20 cellular contexts compared by ENCODE assay signal in the genomic region with DNA sequence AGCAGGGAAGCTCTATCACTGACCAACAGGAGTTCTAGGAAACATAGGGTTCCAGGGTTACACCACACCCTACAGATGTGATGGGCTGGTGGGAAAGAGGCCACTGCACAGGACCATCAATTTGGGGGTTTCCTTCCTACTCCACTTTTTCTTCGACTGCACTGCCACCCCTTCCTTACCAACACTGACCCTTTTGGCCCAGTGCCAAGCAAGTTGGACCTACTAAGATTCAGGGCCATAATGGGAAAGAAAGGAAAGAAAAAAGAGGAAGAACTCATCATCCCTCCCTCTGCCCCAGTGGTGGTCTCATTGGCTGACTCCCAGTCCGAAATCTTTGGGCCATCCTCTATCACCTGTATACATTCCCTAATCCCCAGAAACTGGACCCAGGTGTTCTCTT. TPM values are rescaled to one million over a fixed set of nuclear protein-coding genes. Genes with fewer than 3 reads are reported as not detected.
A peak's percentile ranks its signal among the peaks of the same experiment; 100 is the strongest.
DNase-seq lines count a peak whose midpoint lies in the region; ATAC-seq and TF ChIP-seq lines count a peak whose summit lies in the region.
"Had no signal": no experiment of that assay in that cellular context is flagged by ENCODE, and none has a peak within 500 bp of the region (broad histone marks: within the 10 kb centered on the region; RNA-seq: fewer than 3 reads in every experiment).

No MANE protein-coding gene starts in this region.

- H3K4me3 ChIP-seq in SK-N-SH (ENCODE audit: low read depth in 2 of 2, low read length in 1 of 2) (no peak overlapping the region), colonic mucosa (no peak overlapping the region), right atrium auricular region (no peak overlapping the region)
- H3K4me3 ChIP-seq: A549; BLaER1 treated with 17β-estradiol and CSF1 and Interleukin-3, amounts not matched to agents 10 nM and 100 nM had no signal

- intact Hi-C loops in colonic mucosa (cut with DNase I): no loop called here

- TF ChIP-seq CTCF in SK-N-SH (IDR thresholded peaks at IDR 0.05) (no peak), colonic mucosa (IDR thresholded peaks at IDR 0.05) (no peak), right atrium auricular region (IDR thresholded peaks at IDR 0.05) (no peak)

- H2AFZ ChIP-seq in SK-N-SH (ENCODE audit: low read depth): no peak overlapping the region

- H3K79me2 ChIP-seq in SK-N-SH (ENCODE audit: insufficient read depth): no peaks in the 10 kb centered on the region

- peaks cover 0 to 7% of the 10 kb centered on the region in 2 experiments; a peak in 1 of 4 replicates for H3K4me1 ChIP-seq in SK-N-SH (ENCODE audit: control insufficient read depth in 1 of 2, insufficient read depth in 2 of 2, low read depth in 1 of 2, low read length in 1 of 2)
- H3K4me1 ChIP-seq in colonic mucosa: peaks cover 10% of the 10 kb centered on the region
- no peaks in the 10 kb centered on the region for H3K4me1 ChIP-seq in right atrium auricular region

- H3K36me3 ChIP-seq in SK-N-SH (replicated peaks in 1 of 2; ENCODE audit: control insufficient read depth in 1 of 2, insufficient read depth in 2 of 2, low read length in 1 of 2) (no peaks in the 10 kb centered on the region), colonic mucosa (no peaks in the 10 kb centered on the region), right atrium auricular region (no peaks in the 10 kb centered on the region)
- H3K36me3 ChIP-seq: BLaER1 treated with 17β-estradiol and CSF1 and Interleukin-3, amounts not matched to agents 10 nM and 100 nM had no signal

- H3K9me3 ChIP-seq in SK-N-SH: no peaks in the 10 kb centered on the region
- no peaks in the 10 kb centered on the region for H3K9me3 ChIP-seq in colonic mucosa
- peaks cover 0 to 2% of the 10 kb centered on the region in 2 donors for H3K9me3 ChIP-seq in right atrium auricular region
- H3K9me3 ChIP-seq: A549; BLaER1 treated with 17β-estradiol and CSF1 and Interleukin-3, amounts not matched to agents 10 nM and 100 nM; Caco-2 had no signal

- TF ChIP-seq RAD21 in SK-N-SH (IDR thresholded peaks at IDR 0.05; ENCODE audit: low read length): no peak
- no peak for TF ChIP-seq RAD21 in Ishikawa (IDR thresholded peaks at IDR 0.05; ENCODE audit: low read depth)

- no peak overlapping the region for H3K4me2 ChIP-seq in SK-N-SH
- H3K4me2 ChIP-seq: BLaER1 treated with 17β-estradiol and CSF1 and Interleukin-3, amounts not matched to agents 10 nM and 100 nM had no signal

- POLR2A ChIA-PET in SK-N-SH (lab: Yijun Ruan, JAX): no interaction called here

- no peaks in the 10 kb centered on the region for H4K20me1 ChIP-seq in SK-N-SH (ENCODE audit: insufficient read depth)
- H4K20me1 ChIP-seq: BLaER1 treated with 17β-estradiol and CSF1 and Interleukin-3, amounts not matched to agents 10 nM and 100 nM had no signal

- TF ChIP-seq EP300 in SK-N-SH (IDR thresholded peaks at IDR 0.05; ENCODE audit: borderline replicate concordance in 1 of 2, low read depth in 1 of 2, low read length in 1 of 2): no peak
- TF ChIP-seq EP300 in Ishikawa (IDR thresholded peaks at IDR 0.05; ENCODE audit: borderline replicate concordance): no peak

- H3K9ac ChIP-seq in SK-N-SH (no peak overlapping the region), colonic mucosa (ENCODE audit: low read depth in 2 of 2, low read length in 2 of 2) (no peak overlapping the region)
- H3K9ac ChIP-seq: BLaER1 treated with 17β-estradiol and CSF1 and Interleukin-3, amounts not matched to agents 10 nM and 100 nM had no signal

- no peak for ATAC-seq in SK-N-SH treated with all-trans-retinoic acid at 6 μM for 48 hours
- ATAC-seq: CD8-positive, alpha-beta T cell had no signal

- H3K27ac ChIP-seq in SK-N-SH (ENCODE audit: low read depth in 2 of 2, low read length in 1 of 2): peak overlapping the region in 1 of 2 experiments; percentile 61; a peak in 1 of 4 replicates
- H3K27ac ChIP-seq in colonic mucosa: peak overlapping the region; percentile 67
- no peak overlapping the region for H3K27ac ChIP-seq in right atrium auricular region
- H3K27ac ChIP-seq: 22Rv1; BLaER1 treated with 17β-estradiol and CSF1 and Interleukin-3, amounts not matched to agents 10 nM and 100 nM; C4-2B had no signal

- DNase-seq in SK-N-SH: no peak
- no peak for DNase-seq in colonic mucosa
- DNase-seq in activated gamma-delta T cell (lab: John Stamatoyannopoulos, UW): no peak
- no peak for DNase-seq in right atrium auricular region (ENCODE audit: low spot score)
- DNase-seq: AML-193; Calu3; CD4-positive, alpha-beta T cell; CD8-positive, alpha-beta T cell; DMS79 treated with DMSO at 0.1 percent for 48 hours; GF-D8 had no signal

- WGBS in SK-N-SH (ENCODE audit: low lambda C conversion rate): 78% methylated on average over 2 of the region's 2 CpGs

- H3K9me2 ChIP-seq in SK-N-SH: no peaks in the 10 kb centered on the region

- H3F3A ChIP-seq in SK-N-SH (replicated peaks; ENCODE audit: insufficient read depth): peaks cover 6% of the 10 kb centered on the region

- no peaks in the 10 kb centered on the region for H3K27me3 ChIP-seq in SK-N-SH (ENCODE audit: insufficient read depth)
- H3K27me3 ChIP-seq in colonic mucosa: no peaks in the 10 kb centered on the region
- H3K27me3 ChIP-seq in right atrium auricular region: no peaks in the 10 kb centered on the region
- H3K27me3 ChIP-seq: BLaER1 treated with 17β-estradiol and CSF1 and Interleukin-3, amounts not matched to agents 10 nM and 100 nM had no signal

- CTCF ChIA-PET in SK-N-SH (lab: Yijun Ruan, JAX): no interaction called here

TF ChIP-seq in SK-N-SH, 30 proteins besides CTCF, POLR2A, EP300 and RAD21 (continues in another document):
- no peak for TF ChIP-seq RCOR1 (IDR thresholded peaks at IDR 0.05; ENCODE audit: low read length)
- TF ChIP-seq, protein P1, sequence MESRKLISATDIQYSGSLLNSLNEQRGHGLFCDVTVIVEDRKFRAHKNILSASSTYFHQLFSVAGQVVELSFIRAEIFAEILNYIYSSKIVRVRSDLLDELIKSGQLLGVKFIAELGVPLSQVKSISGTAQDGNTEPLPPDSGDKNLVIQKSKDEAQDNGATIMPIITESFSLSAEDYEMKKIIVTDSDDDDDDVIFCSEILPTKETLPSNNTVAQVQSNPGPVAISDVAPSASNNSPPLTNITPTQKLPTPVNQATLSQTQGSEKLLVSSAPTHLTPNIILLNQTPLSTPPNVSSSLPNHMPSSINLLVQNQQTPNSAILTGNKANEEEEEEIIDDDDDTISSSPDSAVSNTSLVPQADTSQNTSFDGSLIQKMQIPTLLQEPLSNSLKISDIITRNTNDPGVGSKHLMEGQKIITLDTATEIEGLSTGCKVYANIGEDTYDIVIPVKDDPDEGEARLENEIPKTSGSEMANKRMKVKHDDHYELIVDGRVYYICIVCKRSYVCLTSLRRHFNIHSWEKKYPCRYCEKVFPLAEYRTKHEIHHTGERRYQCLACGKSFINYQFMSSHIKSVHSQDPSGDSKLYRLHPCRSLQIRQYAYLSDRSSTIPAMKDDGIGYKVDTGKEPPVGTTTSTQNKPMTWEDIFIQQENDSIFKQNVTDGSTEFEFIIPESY (IDR thresholded peaks at IDR 0.05; ENCODE audit: borderline replicate concordance, low read depth): no peak
- no peak for TF ChIP-seq TCF12 (IDR thresholded peaks at IDR 0.05)
- TF ChIP-seq SIN3A (IDR thresholded peaks at IDR 0.05; ENCODE audit: borderline replicate concordance, low read depth, low read length): no peak
- no peak for TF ChIP-seq JUND (IDR thresholded peaks at IDR 0.05)

TF ChIP-seq in SK-N-SH treated with all-trans-retinoic acid at 6 μM for 48 hours, 23 proteins besides CTCF, POLR2A, EP300 and RAD21 (continues in another document):
- TF ChIP-seq, protein P2, sequence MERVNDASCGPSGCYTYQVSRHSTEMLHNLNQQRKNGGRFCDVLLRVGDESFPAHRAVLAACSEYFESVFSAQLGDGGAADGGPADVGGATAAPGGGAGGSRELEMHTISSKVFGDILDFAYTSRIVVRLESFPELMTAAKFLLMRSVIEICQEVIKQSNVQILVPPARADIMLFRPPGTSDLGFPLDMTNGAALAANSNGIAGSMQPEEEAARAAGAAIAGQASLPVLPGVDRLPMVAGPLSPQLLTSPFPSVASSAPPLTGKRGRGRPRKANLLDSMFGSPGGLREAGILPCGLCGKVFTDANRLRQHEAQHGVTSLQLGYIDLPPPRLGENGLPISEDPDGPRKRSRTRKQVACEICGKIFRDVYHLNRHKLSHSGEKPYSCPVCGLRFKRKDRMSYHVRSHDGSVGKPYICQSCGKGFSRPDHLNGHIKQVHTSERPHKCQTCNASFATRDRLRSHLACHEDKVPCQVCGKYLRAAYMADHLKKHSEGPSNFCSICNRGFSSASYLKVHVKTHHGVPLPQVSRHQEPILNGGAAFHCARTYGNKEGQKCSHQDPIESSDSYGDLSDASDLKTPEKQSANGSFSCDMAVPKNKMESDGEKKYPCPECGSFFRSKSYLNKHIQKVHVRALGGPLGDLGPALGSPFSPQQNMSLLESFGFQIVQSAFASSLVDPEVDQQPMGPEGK (CRISPR knock-in tag; IDR thresholded peaks at IDR 0.05; ENCODE audit: borderline replicate concordance): no peak
- TF ChIP-seq TOX (CRISPR knock-in tag; IDR thresholded peaks at IDR 0.05; ENCODE audit: borderline replicate concordance): no peak
- TF ChIP-seq ARNTL (CRISPR knock-in tag; IDR thresholded peaks at IDR 0.05; ENCODE audit: borderline replicate concordance, low read depth): no peak
- no peak for TF ChIP-seq RARB (CRISPR knock-in tag; IDR thresholded peaks at IDR 0.05)

TF ChIP-seq in Ishikawa, 13 proteins besides CTCF, POLR2A, EP300 and RAD21:
- TF ChIP-seq NFIC (IDR thresholded peaks at IDR 0.05) (peak; percentile 57), TCF12 (IDR thresholded peaks at IDR 0.05; ENCODE audit: low read depth) (no peak)

RNA-seq across cellular contexts. Expression of a gene that starts 6.1 kb away (rescaled TPM):
- polyA plus RNA-seq in SK-N-SH (2012; rRNA removed): not detected in 2 replicates
- polyA plus RNA-seq in SK-N-SH (2012; cell fraction: cytosol; rRNA removed): not detected in 2 replicates
- polyA plus RNA-seq in SK-N-SH (2012; cell fraction: nucleus; rRNA removed): 0.07 TPM in 1 of 2 replicates, not detected in the other
- 10 to 100 TPM in 1 of 2 donors, under 1 TPM in 1; 0.84 to 13.3 TPM for total RNA-seq in colonic mucosa
- total RNA-seq in right atrium auricular region: not detected
- total RNA-seq: A172; B cell; Caco-2; CD8-positive, alpha-beta T cell had no signal
- polyA plus RNA-seq: BJ had no signal
